Comparison of ENCODE assay signal across 15 cellular contexts in the genomic region with DNA sequence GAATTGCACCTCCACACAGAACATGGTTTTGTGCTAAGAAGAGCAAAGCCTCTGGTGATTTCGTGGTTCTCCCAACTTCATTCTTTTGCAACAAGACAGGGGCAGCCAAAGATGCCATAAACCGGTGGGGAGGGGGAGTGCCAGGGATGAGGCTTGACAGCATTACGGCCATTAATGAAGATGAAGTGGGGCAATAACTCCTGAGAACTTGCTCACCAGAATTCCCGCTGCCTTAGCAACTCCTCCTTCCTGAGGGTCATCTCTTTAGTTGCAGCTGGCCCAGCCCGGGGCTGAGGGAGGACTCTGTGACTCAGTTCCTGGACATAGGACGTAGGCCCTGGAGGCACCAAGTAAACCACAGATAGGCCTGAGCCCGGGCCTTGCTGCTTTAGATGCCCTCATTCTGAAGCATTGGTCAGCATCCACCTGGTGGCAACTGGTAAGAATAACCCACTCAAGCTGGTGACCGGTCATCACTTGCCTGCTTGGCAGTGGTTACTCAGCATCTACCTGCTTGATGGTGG.
"Had no signal": no experiment of that assay in that cellular context is flagged by ENCODE, and none has a peak within 500 bp of the region (broad histone marks: within the 10 kb centered on the region; RNA-seq: fewer than 3 reads in every experiment).

No MANE protein-coding gene starts in this region.

- H3K36me3 ChIP-seq: neutrophil, right lobe of liver, stomach had no signal

- H3K9me3 ChIP-seq: neutrophil, psoas muscle, right lobe of liver, stomach had no signal

- H3K36me3 Mint-ChIP-seq: type B pancreatic cell had no signal

- H3K27ac Mint-ChIP-seq: dendritic cell treated with granulocyte-macrophage colony-stimulating factor and Interleukin-4, amounts not matched to agents 40 ng/mL and 50 ng/mL, for 4 days; type B pancreatic cell had no signal

- H3K4me1 ChIP-seq: psoas muscle, right lobe of liver, stomach had no signal

- H3K79me2 ChIP-seq: hepatocyte had no signal

- H3K4me3 ChIP-seq: hepatocyte, psoas muscle, right lobe of liver, stomach had no signal

- H3K27me3 ChIP-seq: right lobe of liver had no signal

- DNase-seq: foreskin melanocyte; head of caudate nucleus; kidney glomerular epithelial cell; mammary epithelial cell; naive thymus-derived CD4-positive, alpha-beta T cell; psoas muscle; retina; right lobe of liver; stimulated activated naive CD4-positive, alpha-beta T cell; stomach had no signal

- H3K4me2 ChIP-seq: hepatocyte had no signal

- H3K4me3 Mint-ChIP-seq: dendritic cell treated with granulocyte-macrophage colony-stimulating factor and Interleukin-4, amounts not matched to agents 40 ng/mL and 50 ng/mL, for 4 days; naive thymus-derived CD4-positive, alpha-beta T cell; type B pancreatic cell had no signal

- H2AFZ ChIP-seq: hepatocyte had no signal

- H3K9me3 Mint-ChIP-seq: dendritic cell treated with granulocyte-macrophage colony-stimulating factor and Interleukin-4, amounts not matched to agents 40 ng/mL and 50 ng/mL, for 4 days; type B pancreatic cell had no signal

- H3K27ac ChIP-seq: hepatocyte, neutrophil, psoas muscle, right lobe of liver, stomach had no signal

- FAIRE-seq: colon had no signal
